Comparison of ENCODE assay signal across 9 cellular contexts in the genomic region with DNA sequence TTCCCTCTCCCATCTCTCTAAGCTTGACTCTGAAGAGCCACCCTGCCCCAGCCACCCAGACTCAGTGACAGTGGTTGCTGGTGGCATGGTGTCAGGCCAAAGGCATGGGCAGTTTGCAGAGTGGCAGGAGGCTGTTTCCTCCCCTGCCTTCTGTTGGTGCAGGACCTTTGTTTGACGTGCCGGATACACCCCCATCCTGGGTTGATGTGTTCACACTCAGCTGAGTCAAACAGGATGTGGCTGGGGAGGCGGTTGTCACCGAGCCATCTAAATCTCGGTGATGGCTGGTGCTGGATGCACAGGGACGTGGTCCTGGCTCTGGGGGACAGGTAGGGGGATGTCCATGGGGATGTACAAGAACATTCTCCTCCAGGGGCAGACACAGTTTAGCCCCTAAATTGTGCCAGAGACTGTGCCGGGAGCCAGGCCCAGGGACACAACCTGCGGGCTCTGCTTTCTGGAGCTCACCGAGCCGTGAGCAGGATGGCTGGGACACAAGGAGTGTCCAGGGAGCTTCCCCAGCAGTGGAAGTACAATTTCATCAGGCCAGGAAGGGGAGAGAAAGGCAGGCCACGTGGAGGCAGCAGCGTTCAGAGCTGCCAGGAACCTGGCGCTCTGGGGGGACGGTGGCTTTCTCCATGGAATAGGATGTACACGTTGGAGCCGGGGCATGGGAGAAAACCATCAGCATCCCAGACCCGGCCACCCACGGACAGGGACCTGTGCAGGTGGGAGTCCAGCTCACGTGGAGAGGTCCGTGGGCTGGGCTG.
DNase-seq lines count a peak whose midpoint lies in the region; ATAC-seq, FAIRE-seq and TF ChIP-seq lines count a peak whose summit lies in the region.
"Had no signal": no experiment of that assay in that cellular context is flagged by ENCODE, and none has a peak within 500 bp of the region (broad histone marks: within the 10 kb centered on the region; RNA-seq: fewer than 3 reads in every experiment).

No MANE protein-coding gene starts in this region.

- FAIRE-seq in D721Med (lab: Jason Lieb, UNC), result no peak

- peak overlapping the region; percentile 91 for H3K4me3 ChIP-seq in CD4-positive, CD25-positive, alpha-beta regulatory T cell (ENCODE audit: low read depth, low read length)
- H3K4me3 ChIP-seq in NB4 (ENCODE audit: low read depth, low read length), result no peak overlapping the region
- H3K4me3 ChIP-seq: ovary had no signal

- peaks cover 12% of the 10 kb centered on the region for H3K36me3 ChIP-seq in CD4-positive, CD25-positive, alpha-beta regulatory T cell (ENCODE audit: control insufficient read depth, insufficient read depth, low read length)
- H3K36me3 ChIP-seq: ovary had no signal

- DNase-seq in CD4-positive, CD25-positive, alpha-beta regulatory T cell, result peak; percentile 69 to 95 (median 86)
- DNase-seq in NB4 (ENCODE audit: low read depth), result peak; percentile 92
- peak; percentile 77 for DNase-seq in activated T-cell treated with anti-CD3 and anti-CD28 coated beads for 4 hours
- DNase-seq in foreskin keratinocyte, result peak in 1 of 2 donors; percentile 49
- DNase-seq in stimulated activated CD4-positive, alpha-beta T cell treated with anti-CD3 and anti-CD28 coated beads, Interleukin-12 subunit alpha, Interleukin-12 subunit beta, amount 100 ng/mL, for 24 hours (ENCODE audit: low read depth in 2 of 2), result peak; percentile 71 to 75
- DNase-seq in D721Med (ENCODE audit: insufficient read length, low spot score), result no peak
- no peak for DNase-seq in SKM-1 (lab: John Stamatoyannopoulos, UW; ENCODE audit: unreplicated experiment)

- peak; percentile 87 to 88 for ATAC-seq in CD4-positive, CD25-positive, alpha-beta regulatory T cell (ENCODE audit: low read depth in 2 of 2)
- ATAC-seq in GM21528 (IDR thresholded peaks at IDR 0.05; ENCODE audit: low FRiP score, unreplicated experiment), result peak; percentile 56
- ATAC-seq in foreskin keratinocyte, result peak; percentile 32

- TF ChIP-seq POLR2A in NB4 (IDR thresholded peaks at IDR 0.05; ENCODE audit: extremely low read depth, insufficient read length), result no peak

- peaks cover 97% of the 10 kb centered on the region for H3K4me1 ChIP-seq in CD4-positive, CD25-positive, alpha-beta regulatory T cell (ENCODE audit: control insufficient read depth, insufficient read depth, low read length, poor library complexity, severe bottlenecking)
- peaks cover 19% of the 10 kb centered on the region for H3K4me1 ChIP-seq in foreskin keratinocyte

- H3K4me1 Mint-ChIP-seq in CD4-positive, CD25-positive, alpha-beta regulatory T cell, result peaks cover 6 to 90% (median 52%) of the 10 kb centered on the region in 4 donors

- peak overlapping the region; percentile 96 to 100 (median 97) for H3K27ac Mint-ChIP-seq in CD4-positive, CD25-positive, alpha-beta regulatory T cell

- H3K4me3 Mint-ChIP-seq in CD4-positive, CD25-positive, alpha-beta regulatory T cell, result peak overlapping the region; percentile 96 to 99 (median 99)

- H3K9me3 Mint-ChIP-seq in CD4-positive, CD25-positive, alpha-beta regulatory T cell, result no peaks in the 10 kb centered on the region

- H3K27me3 ChIP-seq in CD4-positive, CD25-positive, alpha-beta regulatory T cell (ENCODE audit: control insufficient read depth, insufficient read depth, low read length), result no peaks in the 10 kb centered on the region
- no peaks in the 10 kb centered on the region for H3K27me3 ChIP-seq in foreskin keratinocyte
- H3K27me3 ChIP-seq: ovary had no signal

- peaks cover 19% of the 10 kb centered on the region for H3K36me3 Mint-ChIP-seq in CD4-positive, CD25-positive, alpha-beta regulatory T cell

- H3K27me3 Mint-ChIP-seq in CD4-positive, CD25-positive, alpha-beta regulatory T cell, result peaks cover 6% of the 10 kb centered on the region

- TF ChIP-seq CTCF in NB4 (IDR thresholded peaks at IDR 0.05; ENCODE audit: low read depth, low read length), result no peak
- TF ChIP-seq CTCF in foreskin keratinocyte (conservative IDR thresholded peaks at IDR 0.05), result no peak
- TF ChIP-seq CTCF in D721Med (IDR thresholded peaks at IDR 0.05; ENCODE audit: insufficient read depth, missing control alignments), result no peak

- H3K27ac ChIP-seq in CD4-positive, CD25-positive, alpha-beta regulatory T cell (ENCODE audit: insufficient read depth, low read length, poor library complexity, severe bottlenecking), result peak overlapping the region; percentile 89
- no peak overlapping the region for H3K27ac ChIP-seq in foreskin keratinocyte
- H3K27ac ChIP-seq: ovary had no signal

- H3K9me3 ChIP-seq in CD4-positive, CD25-positive, alpha-beta regulatory T cell (ENCODE audit: control insufficient read depth in 2 of 2, low read length in 2 of 2), result no peaks in the 10 kb centered on the region
- H3K9me3 ChIP-seq: ovary had no signal

Comparison
In these comparisons a context has a peak if more than half of its experiments do, and no peak if none do; other contexts are left out.
1. ATAC-seq: peak in every context shown above with its lines; median percentile 88 in CD4-positive, CD25-positive, alpha-beta regulatory T cell; 56 in GM21528; 32 in foreskin keratinocyte.
2. DNase-seq: peak in CD4-positive, CD25-positive, alpha-beta regulatory T cell (3 of 3), NB4 (single experiment), activated T-cell treated with anti-CD3 and anti-CD28 coated beads for 4 hours (single experiment) and stimulated activated CD4-positive, alpha-beta T cell treated with anti-CD3 and anti-CD28 coated beads, Interleukin-12 subunit alpha, Interleukin-12 subunit beta, amount 100 ng/mL, for 24 hours (2 of 2); none in D721Med (single experiment) and SKM-1 (single experiment).